Comparison of ENCODE assay signal across 8 cellular contexts in genomic region chr6:31806470-31807272, GRCh38. TPM values are rescaled to one million over a fixed set of nuclear protein-coding genes. Genes with fewer than 3 reads are reported as not detected.
DNase-seq lines count a peak whose midpoint lies in the region; ATAC-seq lines count a peak whose summit lies in the region.

TSS of gene LSM2 (minus strand) at chr6:31806966. CDS start at chr6:31806757, 209 bp downstream.

- peak within 1 kb of the TSS; percentile 39 for H4K91ac ChIP-seq in mesenchymal stem cell (ENCODE audit: low read length)

- no peaks in the 10 kb centered on the region for H3K9me3 ChIP-seq in mesenchymal stem cell (ENCODE audit: control insufficient read depth, low read length)

- H3K18ac ChIP-seq in mesenchymal stem cell (ENCODE audit: low read depth in 1 of 2, low read length in 2 of 2), result peak within 1 kb of the TSS; percentile 50 to 91

- no peaks in the 10 kb centered on the region for H3K9me3 Mint-ChIP-seq in effector memory CD8-positive, alpha-beta T cell

- H2BK12ac ChIP-seq in mesenchymal stem cell (ENCODE audit: low read length in 2 of 2), result peak within 1 kb of the TSS in 1 of 2 experiments; percentile 38

- no peaks in the 10 kb centered on the region for H3K27me3 Mint-ChIP-seq in effector memory CD8-positive, alpha-beta T cell

- H3K27me3 ChIP-seq in mesenchymal stem cell (ENCODE audit: control insufficient read depth in 1 of 2, insufficient read depth in 1 of 2, low read length in 2 of 2), result no peaks in the 10 kb centered on the region

- DNase-seq in COLO668 (lab: John Stamatoyannopoulos, UW; ENCODE audit: unreplicated experiment), result peak; percentile 94
- DNase-seq in HT-29 (ENCODE audit: low spot score), result peak; percentile 99
- peak; percentile 98 for DNase-seq in NK-92 treated with Interleukin-12 subunit alpha and Interleukin-12 subunit beta, amount 100 ng/mL, for 24 hours (lab: John Stamatoyannopoulos, UW)
- peak; percentile 93 to 95 for DNase-seq in activated CD8-positive, alpha-beta memory T cell treated with anti-CD3 and anti-CD28 coated beads for 4 hours (ENCODE audit: low read depth in 2 of 2)
- DNase-seq in effector memory CD8-positive, alpha-beta T cell, result peak; percentile 92 to 96 (median 95)
- peak; percentile 97 for DNase-seq in mesenchymal stem cell
- DNase-seq in stimulated activated CD8-positive, alpha-beta memory T cell treated with anti-CD3 and anti-CD28 coated beads, Interleukin-12 subunit alpha, Interleukin-12 subunit beta, amount 100 ng/mL, for 4 hours (ENCODE audit: low read depth), result peak; percentile 95

- peak within 1 kb of the TSS; percentile 94 for H3K9ac ChIP-seq in mesenchymal stem cell (ENCODE audit: low read length)

- peak within 1 kb of the TSS in 1 of 2 experiments; percentile 91 for H3K14ac ChIP-seq in mesenchymal stem cell (ENCODE audit: low read length in 2 of 2)

- H2BK120ac ChIP-seq in mesenchymal stem cell (ENCODE audit: low read depth, low read length), result no peak within 1 kb of the TSS

- peak within 1 kb of the TSS; percentile 83 for H3K27ac ChIP-seq in mesenchymal stem cell (ENCODE audit: low read length, poor library complexity, severe bottlenecking)

- peak within 1 kb of the TSS; percentile 89 to 97 for H3K4me3 Mint-ChIP-seq in effector memory CD8-positive, alpha-beta T cell

- peak within 1 kb of the TSS; percentile 90 to 98 for H3K27ac Mint-ChIP-seq in effector memory CD8-positive, alpha-beta T cell

- ATAC-seq in GM19468 (IDR thresholded peaks at IDR 0.05; ENCODE audit: extremely low read depth, unreplicated experiment), result peak; percentile 83
- peak; percentile 96 for ATAC-seq in effector memory CD8-positive, alpha-beta T cell (replicated peaks)

- H2BK15ac ChIP-seq in mesenchymal stem cell (ENCODE audit: low read depth, poor library complexity, severe bottlenecking), result no peak within 1 kb of the TSS

- H3K4me1 Mint-ChIP-seq in effector memory CD8-positive, alpha-beta T cell (ENCODE audit: low read depth in 2 of 2), result peaks cover 13 to 14% of the 10 kb centered on the region in 2 donors

- H2BK5ac ChIP-seq in mesenchymal stem cell (ENCODE audit: low read depth, low read length, poor library complexity, severe bottlenecking), result peak within 1 kb of the TSS; percentile 79

- WGBS in mesenchymal stem cell, result under 1% methylated on average over 44 of the region's 51 CpGs

- H4K8ac ChIP-seq in mesenchymal stem cell (ENCODE audit: low read length), result peak within 1 kb of the TSS; percentile 77

- peaks cover 5 to 9% of the 10 kb centered on the region in 2 experiments for H3K36me3 ChIP-seq in mesenchymal stem cell (ENCODE audit: control insufficient read depth in 1 of 2, insufficient read depth in 2 of 2, low read depth in 1 of 2, low read length in 2 of 2)

- peaks cover 13% of the 10 kb centered on the region for H3K79me1 ChIP-seq in mesenchymal stem cell (replicated peaks; ENCODE audit: low read length, poor library complexity, severe bottlenecking)

- peaks cover 38% of the 10 kb centered on the region for H3K36me3 Mint-ChIP-seq in effector memory CD8-positive, alpha-beta T cell (ENCODE audit: insufficient read depth)

- peak within 1 kb of the TSS; percentile 85 to 89 for H3K4me3 ChIP-seq in mesenchymal stem cell (ENCODE audit: insufficient read depth in 1 of 2, low read depth in 1 of 2, low read length in 2 of 2)

- peak within 1 kb of the TSS; percentile 73 for H2AK5ac ChIP-seq in mesenchymal stem cell (ENCODE audit: low read length, severe bottlenecking)

- H2AFZ ChIP-seq in mesenchymal stem cell (ENCODE audit: low read depth, low read length), result peak within 1 kb of the TSS; percentile 69

- H3K23ac ChIP-seq in mesenchymal stem cell (ENCODE audit: low read length in 2 of 2), result peak within 1 kb of the TSS; percentile 13 to 67

- H3K4me2 ChIP-seq in mesenchymal stem cell (ENCODE audit: low read length, poor library complexity, severe bottlenecking), result peak within 1 kb of the TSS; percentile 79

- peak within 1 kb of the TSS; percentile 51 to 86 for H3K4ac ChIP-seq in mesenchymal stem cell (ENCODE audit: low read depth in 1 of 2, low read length in 2 of 2)

- H3K4me1 ChIP-seq in mesenchymal stem cell (ENCODE audit: control insufficient read depth, insufficient read depth, low read depth, low read length), result peaks cover 6% of the 10 kb centered on the region

RNA-seq across cellular contexts. Expression of gene LSM2, which starts in this region (rescaled TPM):
- total RNA-seq in HT-29 (2014; rRNA removed; shearing (Covaris generic)), result 77.4 and 93.6 TPM in 2 replicates
- 56.3 TPM for polyA plus RNA-seq in mesenchymal stem cell (2013, experiment 1 of 2)
- polyA plus RNA-seq in mesenchymal stem cell (2013, experiment 2 of 2), result 60.3 TPM

Comparison
In these comparisons a context has a peak if more than half of its experiments do, and no peak if none do; other contexts are left out.
1. Peak in every context shown above with its lines: DNase-seq, ATAC-seq, H3K4me3 ChIP-seq and H3K27ac ChIP-seq.